ENCODE assay signal across 2 cellular contexts in the genomic region with DNA sequence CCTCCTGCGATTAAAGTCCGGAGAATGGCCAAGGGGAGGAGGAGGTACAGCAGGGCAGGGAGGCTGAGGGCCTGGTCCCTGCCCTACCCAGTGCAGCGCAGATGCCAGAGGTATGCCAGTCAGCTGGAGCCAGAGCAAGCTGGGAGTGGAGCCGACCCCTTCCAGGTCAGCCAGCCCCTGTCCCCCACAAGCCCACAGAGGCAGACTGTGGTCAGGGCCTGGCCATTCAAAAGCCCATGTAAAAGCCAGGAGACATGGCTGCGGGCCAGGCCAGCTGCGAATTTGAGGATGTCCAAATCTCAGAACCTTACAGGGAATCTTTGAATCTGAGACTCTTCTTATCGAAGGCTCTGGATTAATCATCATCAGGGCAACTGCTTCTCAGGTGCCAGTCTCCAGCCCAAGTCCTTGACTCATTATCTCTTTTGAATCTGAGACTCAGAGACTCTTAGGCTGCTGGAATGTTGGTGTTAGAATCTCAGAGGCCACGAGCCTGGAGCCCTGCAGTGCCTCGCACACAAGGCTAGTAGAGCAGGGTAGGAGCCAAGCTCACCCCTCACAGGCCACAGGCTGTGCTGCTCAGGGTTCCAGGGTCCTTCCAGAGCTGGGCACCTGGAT.
TF ChIP-seq lines count a peak whose summit lies in the region.

No MANE protein-coding gene starts in this region.

TF ChIP-seq in HCT116, 20 proteins besides CTCF, POLR2A, EP300 and RAD21:
- no peak for TF ChIP-seq SRF (IDR thresholded peaks at IDR 0.05; ENCODE audit: low read depth)
- no peak for TF ChIP-seq FOSL1 (IDR thresholded peaks at IDR 0.05; ENCODE audit: low read depth)
- no peak for TF ChIP-seq EZH2phosphoT487 (IDR thresholded peaks at IDR 0.05; ENCODE audit: borderline replicate concordance)
- TF ChIP-seq, protein P1, sequence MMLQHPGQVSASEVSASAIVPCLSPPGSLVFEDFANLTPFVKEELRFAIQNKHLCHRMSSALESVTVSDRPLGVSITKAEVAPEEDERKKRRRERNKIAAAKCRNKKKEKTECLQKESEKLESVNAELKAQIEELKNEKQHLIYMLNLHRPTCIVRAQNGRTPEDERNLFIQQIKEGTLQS (IDR thresholded peaks at IDR 0.05), result no peak
TF ChIP-seq in HCT116: peak in this region for 0.

TF ChIP-seq in GM12878, 131 proteins besides CTCF, POLR2A, EP300 and RAD21:
- TF ChIP-seq KLF5 (IDR thresholded peaks at IDR 0.05; ENCODE audit: partially characterized antibody) (no peak), HDGF (IDR thresholded peaks at IDR 0.05) (no peak), IKZF1 (conservative IDR thresholded peaks at IDR 0.05) (no peak), SPI1 (IDR thresholded peaks at IDR 0.05; ENCODE audit: borderline replicate concordance, insufficient read depth, low read depth, low read length) (no peak), CHD2 (IDR thresholded peaks at IDR 0.05; ENCODE audit: borderline replicate concordance, low read depth, low read length) (no peak), ETV6 (conservative IDR thresholded peaks at IDR 0.05 in 1 of 2, IDR thresholded peaks at IDR 0.05 in 1 of 2; ENCODE audit: borderline replicate concordance in 1 of 2, low read depth in 1 of 2) (no peak), RCOR1 (conservative IDR thresholded peaks at IDR 0.05; ENCODE audit: low read depth, low read length) (no peak), POU2F2 (IDR thresholded peaks at IDR 0.05; ENCODE audit: borderline replicate concordance, low read depth, low read length) (no peak), ESRRA (IDR thresholded peaks at IDR 0.05; ENCODE audit: low read length) (no peak), NRF1 (conservative IDR thresholded peaks at IDR 0.05; ENCODE audit: low read depth, low read length) (no peak), RELA (IDR thresholded peaks at IDR 0.05; ENCODE audit: borderline replicate concordance, partially characterized antibody) (no peak), POLR2AphosphoS2 (IDR thresholded peaks at IDR 0.05; ENCODE audit: low read depth, low read length) (no peak), HDAC2 (IDR thresholded peaks at IDR 0.05) (no peak), KDM1A (IDR thresholded peaks at IDR 0.05; ENCODE audit: borderline replicate concordance) (no peak), ZSCAN29 (IDR thresholded peaks at IDR 0.05) (no peak), SRF (IDR thresholded peaks at IDR 0.05; ENCODE audit: low read depth in 2 of 2, low read length in 2 of 2) (no peak), NFXL1 (IDR thresholded peaks at IDR 0.05; ENCODE audit: borderline replicate concordance) (no peak)
- TF ChIP-seq, protein P2, sequence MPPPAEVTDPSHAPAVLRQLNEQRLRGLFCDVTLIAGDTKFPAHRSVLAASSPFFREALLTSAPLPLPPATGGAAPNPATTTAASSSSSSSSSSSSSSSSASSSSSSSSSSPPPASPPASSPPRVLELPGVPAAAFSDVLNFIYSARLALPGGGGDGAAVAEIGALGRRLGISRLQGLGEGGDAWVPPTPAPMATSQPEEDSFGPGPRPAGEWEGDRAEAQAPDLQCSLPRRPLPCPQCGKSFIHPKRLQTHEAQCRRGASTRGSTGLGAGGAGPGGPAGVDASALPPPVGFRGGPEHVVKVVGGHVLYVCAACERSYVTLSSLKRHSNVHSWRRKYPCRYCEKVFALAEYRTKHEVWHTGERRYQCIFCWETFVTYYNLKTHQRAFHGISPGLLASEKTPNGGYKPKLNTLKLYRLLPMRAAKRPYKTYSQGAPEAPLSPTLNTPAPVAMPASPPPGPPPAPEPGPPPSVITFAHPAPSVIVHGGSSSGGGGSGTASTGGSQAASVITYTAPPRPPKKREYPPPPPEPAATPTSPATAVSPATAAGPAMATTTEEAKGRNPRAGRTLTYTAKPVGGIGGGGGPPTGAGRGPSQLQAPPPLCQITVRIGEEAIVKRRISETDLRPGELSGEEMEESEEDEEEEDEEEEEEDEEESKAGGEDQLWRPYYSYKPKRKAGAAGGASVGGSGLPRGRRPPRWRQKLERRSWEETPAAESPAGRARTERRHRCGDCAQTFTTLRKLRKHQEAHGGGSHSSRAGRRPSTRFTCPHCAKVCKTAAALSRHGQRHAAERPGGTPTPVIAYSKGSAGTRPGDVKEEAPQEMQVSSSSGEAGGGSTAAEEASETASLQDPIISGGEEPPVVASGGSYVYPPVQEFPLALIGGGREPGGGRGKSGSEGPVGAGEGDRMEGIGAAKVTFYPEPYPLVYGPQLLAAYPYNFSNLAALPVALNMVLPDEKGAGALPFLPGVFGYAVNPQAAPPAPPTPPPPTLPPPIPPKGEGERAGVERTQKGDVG (CRISPR knock-in tag; IDR thresholded peaks at IDR 0.05), result no peak
- TF ChIP-seq, protein P3, sequence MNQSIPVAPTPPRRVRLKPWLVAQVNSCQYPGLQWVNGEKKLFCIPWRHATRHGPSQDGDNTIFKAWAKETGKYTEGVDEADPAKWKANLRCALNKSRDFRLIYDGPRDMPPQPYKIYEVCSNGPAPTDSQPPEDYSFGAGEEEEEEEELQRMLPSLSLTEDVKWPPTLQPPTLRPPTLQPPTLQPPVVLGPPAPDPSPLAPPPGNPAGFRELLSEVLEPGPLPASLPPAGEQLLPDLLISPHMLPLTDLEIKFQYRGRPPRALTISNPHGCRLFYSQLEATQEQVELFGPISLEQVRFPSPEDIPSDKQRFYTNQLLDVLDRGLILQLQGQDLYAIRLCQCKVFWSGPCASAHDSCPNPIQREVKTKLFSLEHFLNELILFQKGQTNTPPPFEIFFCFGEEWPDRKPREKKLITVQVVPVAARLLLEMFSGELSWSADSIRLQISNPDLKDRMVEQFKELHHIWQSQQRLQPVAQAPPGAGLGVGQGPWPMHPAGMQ (IDR thresholded peaks at IDR 0.05; ENCODE audit: borderline replicate concordance), result no peak
